In genomic region chr4:145732001-145732400, GRCh38 we compare ENCODE assay signal across 1 cellular context.
TF ChIP-seq lines count a peak whose summit lies in the region.

No MANE protein-coding gene starts in this region.

TF ChIP-seq in HepG2, 621 proteins besides CTCF, POLR2A, EP300 and RAD21 (continued from another document):
- TF ChIP-seq, protein P1, sequence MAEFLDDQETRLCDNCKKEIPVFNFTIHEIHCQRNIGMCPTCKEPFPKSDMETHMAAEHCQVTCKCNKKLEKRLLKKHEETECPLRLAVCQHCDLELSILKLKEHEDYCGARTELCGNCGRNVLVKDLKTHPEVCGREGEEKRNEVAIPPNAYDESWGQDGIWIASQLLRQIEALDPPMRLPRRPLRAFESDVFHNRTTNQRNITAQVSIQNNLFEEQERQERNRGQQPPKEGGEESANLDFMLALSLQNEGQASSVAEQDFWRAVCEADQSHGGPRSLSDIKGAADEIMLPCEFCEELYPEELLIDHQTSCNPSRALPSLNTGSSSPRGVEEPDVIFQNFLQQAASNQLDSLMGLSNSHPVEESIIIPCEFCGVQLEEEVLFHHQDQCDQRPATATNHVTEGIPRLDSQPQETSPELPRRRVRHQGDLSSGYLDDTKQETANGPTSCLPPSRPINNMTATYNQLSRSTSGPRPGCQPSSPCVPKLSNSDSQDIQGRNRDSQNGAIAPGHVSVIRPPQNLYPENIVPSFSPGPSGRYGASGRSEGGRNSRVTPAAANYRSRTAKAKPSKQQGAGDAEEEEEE (CRISPR knock-in tag; IDR thresholded peaks at IDR 0.05; ENCODE audit: borderline replicate concordance) = no peak
- TF ChIP-seq GTF2F1 (IDR thresholded peaks at IDR 0.05; ENCODE audit: low read length) (no peak), RARG (CRISPR knock-in tag; IDR thresholded peaks at IDR 0.05; ENCODE audit: low read depth) (no peak), ZNF672 (CRISPR knock-in tag; IDR thresholded peaks at IDR 0.05) (no peak), SP2 (CRISPR knock-in tag; IDR thresholded peaks at IDR 0.05) (no peak), NFE2L2 (IDR thresholded peaks at IDR 0.05; ENCODE audit: low read length) (no peak), SOX5 (CRISPR knock-in tag; IDR thresholded peaks at IDR 0.05; ENCODE audit: borderline replicate concordance) (no peak), HNRNPL (IDR thresholded peaks at IDR 0.05; ENCODE audit: low read depth, low read length) (no peak)
